Comparison of ENCODE assay signal across 8 cellular contexts in the genomic region with DNA sequence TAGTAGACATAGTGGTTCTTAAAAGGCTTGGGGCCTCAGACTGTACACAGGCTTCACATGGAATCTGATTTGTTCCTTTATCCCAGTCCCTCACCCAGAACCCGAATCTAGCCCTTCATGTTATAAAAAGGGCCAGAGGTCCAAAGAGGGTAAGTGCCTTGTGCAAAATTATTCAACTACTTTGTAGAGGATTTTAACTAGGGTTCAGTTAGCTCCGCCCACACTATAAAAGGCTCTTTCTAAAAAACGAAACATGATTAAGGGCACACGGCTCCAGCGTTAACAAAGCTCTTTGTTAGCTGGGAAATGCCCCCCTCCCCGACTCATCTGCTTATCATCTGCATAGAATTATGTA. TPM values are rescaled to one million over a fixed set of nuclear protein-coding genes. Genes with fewer than 3 reads are reported as not detected.
A peak's percentile ranks its signal among the peaks of the same experiment; 100 is the strongest.
DNase-seq lines count a peak whose midpoint lies in the region; ATAC-seq and TF ChIP-seq lines count a peak whose summit lies in the region.

No MANE protein-coding gene starts in this region.

- H3K27ac ChIP-seq in left lung (peak overlapping the region; percentile 85 to 96), tibial nerve (no peak overlapping the region)

- no peak for DNase-seq in activated T-cell treated with anti-CD3 and anti-CD28 coated beads, Interleukin-2, amount 50 U/mL, for 72 hours
- no peak for DNase-seq in activated T-cell treated with anti-CD3 and anti-CD28 coated beads, Interleukin-2, amount 50 U/mL, for 48 hours
- DNase-seq in activated T-helper 1 cell treated with anti-CD3 and anti-CD28 coated beads, Interleukin-12 subunit alpha, Interleukin-12 subunit beta, Interleukin-2, Interleukin-4 antibody, amounts not matched to agents 30 ng/mL and 10 ng/mL and 1 ng/mL, durations not matched to agents 14 hours and 24 hours and 36 hours (ENCODE audit: low spot score), result no peak
- no peak for DNase-seq in left lung
- DNase-seq in tibial nerve (ENCODE audit: low spot score in 2 of 2), result no peak
- DNase-seq in islet precursor cell, result no peak
- DNase-seq in NCI-H128 (lab: John Stamatoyannopoulos, UW; ENCODE audit: unreplicated experiment), result no peak

- H3K27ac Mint-ChIP-seq in activated T-cell treated with anti-CD3 and anti-CD28 coated beads, Interleukin-2, amount 50 U/mL, for 72 hours, result no peak overlapping the region
- H3K27ac Mint-ChIP-seq in activated T-helper 1 cell treated with anti-CD3 and anti-CD28 coated beads, Interleukin-12 subunit alpha, Interleukin-12 subunit beta, Interleukin-2, Interleukin-4 antibody, amounts not matched to agents 30 ng/mL and 10 ng/mL and 1 ng/mL, durations not matched to agents 14 hours and 24 hours and 36 hours, result peak overlapping the region; percentile 65

- peak overlapping the region; percentile 92 to 98 for H3K4me3 Mint-ChIP-seq in activated T-cell treated with anti-CD3 and anti-CD28 coated beads, Interleukin-2, amount 50 U/mL, for 72 hours
- H3K4me3 Mint-ChIP-seq in activated T-helper 1 cell treated with anti-CD3 and anti-CD28 coated beads, Interleukin-12 subunit alpha, Interleukin-12 subunit beta, Interleukin-2, Interleukin-4 antibody, amounts not matched to agents 30 ng/mL and 10 ng/mL and 1 ng/mL, durations not matched to agents 14 hours and 24 hours and 36 hours, result peak overlapping the region; percentile 88

- peaks cover 27% of the 10 kb centered on the region for H3K27me3 Mint-ChIP-seq in activated T-cell treated with anti-CD3 and anti-CD28 coated beads, Interleukin-2, amount 50 U/mL, for 72 hours (ENCODE audit: low read depth)
- peaks cover 14% of the 10 kb centered on the region for H3K27me3 Mint-ChIP-seq in activated T-helper 1 cell treated with anti-CD3 and anti-CD28 coated beads, Interleukin-12 subunit alpha, Interleukin-12 subunit beta, Interleukin-2, Interleukin-4 antibody, amounts not matched to agents 30 ng/mL and 10 ng/mL and 1 ng/mL, durations not matched to agents 14 hours and 24 hours and 36 hours (ENCODE audit: insufficient read depth)

- intact Hi-C loops in activated T-helper 1 cell treated with anti-CD3 and anti-CD28 coated beads, Interleukin-12 subunit alpha, Interleukin-12 subunit beta, Interleukin-2, Interleukin-4 antibody, amounts not matched to agents 30 ng/mL and 10 ng/mL and 1 ng/mL, durations not matched to agents 14 hours and 24 hours and 36 hours (cut with micrococcal nuclease), result loop anchor here (1.0 kb wide), 3 partner anchors 198 to 533 kb away; no protein-coding TSS in a partner anchor
- intact Hi-C loops in left lung (cut with DNase I), result no loop called here

- H3K4me1 ChIP-seq in left lung (peaks cover 0 to 43% of the 10 kb centered on the region in 2 donors), tibial nerve (peaks cover 0 to 40% (median 13%) of the 10 kb centered on the region in 4 donors)

- no peak for TF ChIP-seq EP300 in tibial nerve (IDR thresholded peaks at IDR 0.05)

- H3K36me3 ChIP-seq in left lung, result no peaks in the 10 kb centered on the region
- H3K36me3 ChIP-seq in tibial nerve, result peaks cover 0 to 4% (median 0%) of the 10 kb centered on the region in 3 donors

- peaks cover 11 to 16% of the 10 kb centered on the region in 2 donors for H3K36me3 Mint-ChIP-seq in activated T-cell treated with anti-CD3 and anti-CD28 coated beads, Interleukin-2, amount 50 U/mL, for 72 hours (ENCODE audit: insufficient read depth in 2 of 2)
- peaks cover 23% of the 10 kb centered on the region for H3K36me3 Mint-ChIP-seq in activated T-helper 1 cell treated with anti-CD3 and anti-CD28 coated beads, Interleukin-12 subunit alpha, Interleukin-12 subunit beta, Interleukin-2, Interleukin-4 antibody, amounts not matched to agents 30 ng/mL and 10 ng/mL and 1 ng/mL, durations not matched to agents 14 hours and 24 hours and 36 hours (ENCODE audit: low read depth)

- H3K4me3 ChIP-seq in left lung (peak overlapping the region; percentile 62 to 82), tibial nerve (peak overlapping the region; percentile 63 to 86 (median 72))

- no peak for TF ChIP-seq CTCF in left lung (IDR thresholded peaks at IDR 0.05)
- TF ChIP-seq CTCF in tibial nerve (IDR thresholded peaks at IDR 0.05), result no peak

- 8 to 9% methylated on average over 6 of the region's 6 CpGs for WGBS in tibial nerve, 2 donors

- H3K27me3 ChIP-seq in left lung (peaks cover 0 to 62% of the 10 kb centered on the region in 2 donors), tibial nerve (peaks cover 0 to 21% of the 10 kb centered on the region in 2 donors)

- H3K4me1 Mint-ChIP-seq in activated T-cell treated with anti-CD3 and anti-CD28 coated beads, Interleukin-2, amount 50 U/mL, for 72 hours (ENCODE audit: low read depth), result peaks cover 21% of the 10 kb centered on the region
- H3K4me1 Mint-ChIP-seq in activated T-helper 1 cell treated with anti-CD3 and anti-CD28 coated beads, Interleukin-12 subunit alpha, Interleukin-12 subunit beta, Interleukin-2, Interleukin-4 antibody, amounts not matched to agents 30 ng/mL and 10 ng/mL and 1 ng/mL, durations not matched to agents 14 hours and 24 hours and 36 hours (ENCODE audit: low read depth), result peaks cover 37% of the 10 kb centered on the region

- ATAC-seq in activated T-cell treated with anti-CD3 and anti-CD28 coated beads, Interleukin-2, amount 50 U/mL, for 72 hours (replicated peaks in 1 of 2), result no peak
- ATAC-seq in left lung (no peak), HG03378 (IDR thresholded peaks at IDR 0.05; ENCODE audit: unreplicated experiment) (no peak)

- H3K9me3 ChIP-seq in left lung, result no peaks in the 10 kb centered on the region
- H3K9me3 ChIP-seq in tibial nerve, result no peaks in the 10 kb centered on the region

- no peaks in the 10 kb centered on the region for H3K9me3 Mint-ChIP-seq in activated T-cell treated with anti-CD3 and anti-CD28 coated beads, Interleukin-2, amount 50 U/mL, for 72 hours
- H3K9me3 Mint-ChIP-seq in activated T-helper 1 cell treated with anti-CD3 and anti-CD28 coated beads, Interleukin-12 subunit alpha, Interleukin-12 subunit beta, Interleukin-2, Interleukin-4 antibody, amounts not matched to agents 30 ng/mL and 10 ng/mL and 1 ng/mL, durations not matched to agents 14 hours and 24 hours and 36 hours, result no peaks in the 10 kb centered on the region

- TF ChIP-seq POLR2A in tibial nerve (IDR thresholded peaks at IDR 0.05), result no peak

RNA-seq across cellular contexts. Expression of gene SOCS2, which starts 3.2 kb away (rescaled TPM):
- total RNA-seq in activated T-cell treated with anti-CD3 and anti-CD28 coated beads, Interleukin-2, amount 50 U/mL, for 72 hours, result 10 to 100 TPM; 32.3 to 37.2 TPM
- total RNA-seq in activated T-helper 1 cell treated with anti-CD3 and anti-CD28 coated beads, Interleukin-12 subunit alpha, Interleukin-12 subunit beta, Interleukin-2, Interleukin-4 antibody, amounts not matched to agents 30 ng/mL and 10 ng/mL and 1 ng/mL, durations not matched to agents 14 hours and 24 hours and 36 hours, result 28.2 and 28.8 TPM in 2 replicates
- total RNA-seq in left lung (10 to 100 TPM; 15.7 to 30.4 TPM), tibial nerve (10 to 100 TPM; 18.8 to 76.8 (median 42.0) TPM)

Comparison
In these comparisons a context has a peak if more than half of its experiments do, and no peak if none do; other contexts are left out.
1. H3K27ac ChIP-seq: peak in left lung (2 of 2); none in tibial nerve (0 of 4).